Comparison of ENCODE assay signal across 16 cellular contexts in genomic region chr13:99323488-99323887, GRCh38. TPM values are rescaled to one million over a fixed set of nuclear protein-coding genes. Genes with fewer than 3 reads are reported as not detected.
DNase-seq lines count a peak whose midpoint lies in the region; ATAC-seq and TF ChIP-seq lines count a peak whose summit lies in the region.
"Had no signal": no experiment of that assay in that cellular context is flagged by ENCODE, and none has a peak within 500 bp of the region (broad histone marks: within the 10 kb centered on the region; RNA-seq: fewer than 3 reads in every experiment).

No MANE protein-coding gene starts in this region.

- H4K20me1 ChIP-seq in IMR-90 (ENCODE audit: insufficient read depth, low read length) = peaks cover 3% of the 10 kb centered on the region; the same call in 1 of the 2 replicates

- H3K4ac ChIP-seq in IMR-90 (ENCODE audit: low read depth, low read length) = no peak overlapping the region

- no peak overlapping the region for H4K91ac ChIP-seq in IMR-90 (ENCODE audit: insufficient read depth, low read depth, low read length)

- BruUV-seq in IMR-90 (replicated peaks; lab: Mats Ljungman, UMichigan) = no TSS peak

- peaks cover 3 to 23% of the 10 kb centered on the region in 2 experiments; a peak in 2 of 4 replicates for H3K79me1 ChIP-seq in IMR-90 (ENCODE audit: low read depth in 1 of 2, low read length in 2 of 2)

- peak overlapping the region; percentile 1 for H3K4me3 Mint-ChIP-seq in activated naive CD8-positive, alpha-beta T cell treated with anti-CD3 and anti-CD28 coated beads for 36 hours
- H3K4me3 Mint-ChIP-seq in naive thymus-derived CD8-positive, alpha-beta T cell = peak overlapping the region in 5 of 10 donors; percentile 7 to 75 (median 53)
- H3K4me3 Mint-ChIP-seq: mesothelial cell of epicardium had no signal

- no peak overlapping the region for H3K18ac ChIP-seq in IMR-90 (ENCODE audit: low read depth, low read length)

- H3K14ac ChIP-seq in IMR-90 (replicated peaks; ENCODE audit: low read depth, low read length) = peak overlapping the region; percentile 18; the same call in 1 of the 2 replicates

- H2BK15ac ChIP-seq in IMR-90 (ENCODE audit: low read depth, low read length) = no peak overlapping the region

- H3K9me3 ChIP-seq in IMR-90 (ENCODE audit: control insufficient read depth, insufficient read depth, low read length) (no peaks in the 10 kb centered on the region), heart left ventricle (no peaks in the 10 kb centered on the region)
- H3K9me3 ChIP-seq: MG63, prostate gland, suprapubic skin had no signal

- DNase-seq in EH (ENCODE audit: low read depth) = peak; percentile 51
- peak; percentile 51 for DNase-seq in IMR-90
- no peak for DNase-seq in activated naive CD8-positive, alpha-beta T cell treated with anti-CD3 and anti-CD28 coated beads for 36 hours
- no peak for DNase-seq in naive thymus-derived CD8-positive, alpha-beta T cell
- DNase-seq in heart left ventricle = no peak
- DNase-seq in caudate nucleus (lab: John Stamatoyannopoulos, UW) = no peak
- DNase-seq in HUDEP-2 (lab: John Stamatoyannopoulos, UW; ENCODE audit: unreplicated experiment in 76 of 76) = no peak
- DNase-seq: DMS 273 treated with DMSO at 0.1 percent for 48 hours; MG63; NCI-H446; SHP77; stimulated activated CD4-positive, alpha-beta T cell treated with anti-CD3 and anti-CD28 coated beads, Interleukin-4, amount 100 ng/mL, for 4 hours had no signal

- H2BK20ac ChIP-seq in IMR-90 (ENCODE audit: low read depth, low read length) = no peak overlapping the region

- no peak overlapping the region for H3K4me2 ChIP-seq in IMR-90 (ENCODE audit: low read depth, low read length)

- no peak overlapping the region for H4K5ac ChIP-seq in IMR-90 (ENCODE audit: low read depth, low read length)

- CTCF ChIA-PET in IMR-90 (lab: Yijun Ruan, JAX) = interaction anchor here (1.1 kb wide), 1 partner anchor 16 kb away, joined by 4 read pairs; the partner anchor contains the start of gene GPR183

- intact Hi-C loops in IMR-90 (cut with micrococcal nuclease) = no loop called here
- intact Hi-C loops in heart left ventricle (cut with DNase I) = no loop called here

- TF ChIP-seq POLR2A in IMR-90 (IDR thresholded peaks at IDR 0.05; ENCODE audit: low read depth, low read length) (no peak), heart left ventricle (IDR thresholded peaks at IDR 0.05) (no peak)

- 0 out of 2 replicates have a peak overlapping the region, but pooled peaks have one; percentile 10 for H2AK5ac ChIP-seq in IMR-90 (ENCODE audit: low read depth, low read length)

- H3K4me1 Mint-ChIP-seq in activated naive CD8-positive, alpha-beta T cell treated with anti-CD3 and anti-CD28 coated beads for 36 hours = peaks cover 51% of the 10 kb centered on the region
- H3K4me1 Mint-ChIP-seq in naive thymus-derived CD8-positive, alpha-beta T cell = peaks cover 31 to 73% (median 61%) of the 10 kb centered on the region in 4 donors

- TF ChIP-seq RAD21 in IMR-90 (IDR thresholded peaks at IDR 0.05; ENCODE audit: low read length) = no peak

- TF ChIP-seq CTCF in IMR-90 (conservative IDR thresholded peaks at IDR 0.05; ENCODE audit: low read depth, low read length) (no peak), heart left ventricle (IDR thresholded peaks at IDR 0.05) (no peak)

- H3K9ac ChIP-seq in IMR-90 (ENCODE audit: low read depth, low read length) = no peak overlapping the region

- no peak overlapping the region for H2AFZ ChIP-seq in IMR-90 (replicated peaks; ENCODE audit: low read length, poor library complexity)

- dilution Hi-C loops in IMR-90 (cut with HindIII; ENCODE audit: low sequenced_read_pairs, unreplicated experiment) = no loop called here

- no peak overlapping the region for H3K23ac ChIP-seq in IMR-90 (ENCODE audit: low read depth, low read length)

- H3K27ac ChIP-seq in IMR-90 (ENCODE audit: insufficient read depth, low read length) (no peak overlapping the region), heart left ventricle (peak overlapping the region in 1 of 12 donors; percentile 89), caudate nucleus (ENCODE audit: low read depth, low read length) (no peak overlapping the region)
- H3K27ac ChIP-seq: prostate gland, suprapubic skin had no signal

- peak overlapping the region; percentile 88 for H3K27ac Mint-ChIP-seq in activated naive CD8-positive, alpha-beta T cell treated with anti-CD3 and anti-CD28 coated beads for 36 hours
- peak overlapping the region; percentile 83 to 96 (median 93) for H3K27ac Mint-ChIP-seq in naive thymus-derived CD8-positive, alpha-beta T cell
- H3K27ac Mint-ChIP-seq: mesothelial cell of epicardium had no signal

- no peak overlapping the region for H4K8ac ChIP-seq in IMR-90 (ENCODE audit: low read depth in 2 of 2, low read length in 2 of 2)

- no peaks in the 10 kb centered on the region for H3K27me3 Mint-ChIP-seq in activated naive CD8-positive, alpha-beta T cell treated with anti-CD3 and anti-CD28 coated beads for 36 hours
- H3K27me3 Mint-ChIP-seq in naive thymus-derived CD8-positive, alpha-beta T cell = no peaks in the 10 kb centered on the region

- no peak overlapping the region for H3K56ac ChIP-seq in IMR-90 (ENCODE audit: extremely low read depth, insufficient read depth, low read length)

- H2AK9ac ChIP-seq in IMR-90 (replicated peaks; ENCODE audit: low read depth, low read length, poor library complexity) = no peak overlapping the region

- peaks cover 2% of the 10 kb centered on the region for H3K36me3 ChIP-seq in IMR-90 (ENCODE audit: control insufficient read depth, insufficient read depth, low read length)
- H3K36me3 ChIP-seq in heart left ventricle = peaks cover 0 to 52% (median 9%) of the 10 kb centered on the region in 9 donors
- H3K36me3 ChIP-seq: MG63, prostate gland had no signal

- no peak for ATAC-seq in IMR-90 (ENCODE audit: low read depth)
- ATAC-seq in naive thymus-derived CD8-positive, alpha-beta T cell = no peak
- ATAC-seq in heart left ventricle = no peak

- in situ Hi-C loops in IMR-90 (cut with MboI; ENCODE audit: low sequenced_read_pairs) = no loop called here

- H3K27me3 ChIP-seq in IMR-90 (ENCODE audit: control insufficient read depth, insufficient read depth, low read length) (no peaks in the 10 kb centered on the region), heart left ventricle (no peaks in the 10 kb centered on the region)
- H3K27me3 ChIP-seq: MG63, suprapubic skin had no signal

- H3K4me1 ChIP-seq in IMR-90 (ENCODE audit: control insufficient read depth, insufficient read depth, low read length) (peaks cover 12% of the 10 kb centered on the region), heart left ventricle (peaks cover 0 to 70% (median 5%) of the 10 kb centered on the region in 12 donors)
- H3K4me1 ChIP-seq: prostate gland had no signal

- no peak overlapping the region for H2BK5ac ChIP-seq in IMR-90 (ENCODE audit: low read depth, low read length, poor library complexity, severe bottlenecking)

- peaks cover 8% of the 10 kb centered on the region for H3K9me1 ChIP-seq in IMR-90 (ENCODE audit: insufficient read depth, low read length)

- H3K36me3 Mint-ChIP-seq in activated naive CD8-positive, alpha-beta T cell treated with anti-CD3 and anti-CD28 coated beads for 36 hours = peaks cover 44% of the 10 kb centered on the region
- H3K36me3 Mint-ChIP-seq in naive thymus-derived CD8-positive, alpha-beta T cell = peaks cover 11 to 56% (median 23%) of the 10 kb centered on the region in 3 donors

- H2BK120ac ChIP-seq in IMR-90 (ENCODE audit: low read depth, low read length) = no peak overlapping the region

- POLR2A ChIA-PET in IMR-90 (lab: Charles Lee; ENCODE audit: unreplicated experiment) = no interaction called here
- POLR2A ChIA-PET in naive thymus-derived CD8-positive, alpha-beta T cell (lab: Charles Lee) = interaction anchor here (0.7 to 2.0 kb wide), 2 partner anchors 9 to 33 kb away, joined by 4 read pairs; no protein-coding TSS in a partner anchor

- no peaks in the 10 kb centered on the region for H3K9me3 Mint-ChIP-seq in activated naive CD8-positive, alpha-beta T cell treated with anti-CD3 and anti-CD28 coated beads for 36 hours
- no peaks in the 10 kb centered on the region for H3K9me3 Mint-ChIP-seq in naive thymus-derived CD8-positive, alpha-beta T cell
- H3K9me3 Mint-ChIP-seq: mesothelial cell of epicardium had no signal

- no CpG with 5 or more reads among the region's 3 CpGs for WGBS in IMR-90 (ENCODE audit: extremely low coverage in 2 of 2, insufficient read length in 1 of 2), 2 experiments
- WGBS in heart left ventricle, 4 donors = 65 to 94% (median 72%) methylated on average over 3 of the region's 3 CpGs

- H3K4me3 ChIP-seq in IMR-90 (ENCODE audit: insufficient read depth, low read depth, low read length) (no peak overlapping the region), heart left ventricle (no peak overlapping the region)
- H3K4me3 ChIP-seq: MG63, prostate gland, suprapubic skin had no signal

TF ChIP-seq in IMR-90, 13 proteins besides CTCF, POLR2A, EP300 and RAD21 (continues in another document):
- no peak for TF ChIP-seq FOS (IDR thresholded peaks at IDR 0.05; ENCODE audit: low read depth, low read length)
- no peak for TF ChIP-seq USF2 (IDR thresholded peaks at IDR 0.05; ENCODE audit: low read depth, low read length)

RNA-seq across cellular contexts. Expression of gene GPR183, which starts 16.3 kb away (rescaled TPM):
- total RNA-seq in IMR-90 (2012; rRNA removed) (0.18 and 0.28 TPM in 2 replicates), heart left ventricle (1 to 10 TPM in 7 of 9 donors, under 1 TPM in 2; 0.69 to 7.6 (median 1.5) TPM)
- polyA plus RNA-seq in IMR-90 (2012; rRNA removed) (0.31 and 0.44 TPM in 2 replicates), heart left ventricle (1 to 10 TPM in 1 of 2 donors, under 1 TPM in 1; 0.72 to 2.7 TPM)
- 0.03 and 0.04 TPM in 2 replicates for polyA plus RNA-seq in IMR-90 (2012; cell fraction: cytosol; rRNA removed)
- 0.04 and 0.10 TPM in 2 replicates for polyA plus RNA-seq in IMR-90 (2012; cell fraction: nucleus; rRNA removed; ENCODE audit: low replicate concordance)
- total RNA-seq in activated naive CD8-positive, alpha-beta T cell treated with anti-CD3 and anti-CD28 coated beads for 36 hours = 1 to 10 TPM; 4.3 to 4.5 TPM
- 10 to 100 TPM in 1 of 2 experiments, 1 to 10 TPM in 1; 8.4 to 10.4 TPM for total RNA-seq in naive thymus-derived CD8-positive, alpha-beta T cell
- polyA plus RNA-seq in naive thymus-derived CD8-positive, alpha-beta T cell = 10 to 100 TPM in 2 of 3 donors, 1 to 10 TPM in 1; 9.2 to 35.5 (median 13.1) TPM
- total RNA-seq: endothelial cell of umbilical vein had no signal

Comparison
In these comparisons a context has a peak if more than half of its experiments do, and no peak if none do; other contexts are left out.
1. DNase-seq: peak in EH (single experiment) and IMR-90 (single experiment); none in activated naive CD8-positive, alpha-beta T cell treated with anti-CD3 and anti-CD28 coated beads for 36 hours (single experiment), naive thymus-derived CD8-positive, alpha-beta T cell (0 of 10), heart left ventricle (0 of 5), caudate nucleus (0 of 61) and HUDEP-2 (0 of 76).